8 cellular contexts compared by ENCODE assay signal in genomic region chr10:110631934-110632333, GRCh38. TPM values are rescaled to one million over a fixed set of nuclear protein-coding genes. Genes with fewer than 3 reads are reported as not detected.
"Had no signal": no experiment of that assay in that cellular context is flagged by ENCODE, and none has a peak within 500 bp of the region (broad histone marks: within the 10 kb centered on the region; RNA-seq: fewer than 3 reads in every experiment).

No MANE protein-coding gene starts in this region.

- H3K9ac ChIP-seq: GM23248 had no signal

- H3K27ac ChIP-seq: GM23248, HL-60 had no signal

- FAIRE-seq: K562 had no signal

- H3K4me3 ChIP-seq: GM23248, HAP-1, K562 had no signal

- H2AFZ ChIP-seq: GM23248 had no signal

- H3K9me3 ChIP-seq: HAP-1 had no signal

- DNase-seq: GOT3, H7, IMR-90 had no signal

- H3K36me3 ChIP-seq: HAP-1 had no signal

- ATAC-seq: HCT116, K562 had no signal

RNA-seq across cellular contexts. Expression of gene RBM20, which starts 12.2 kb away (rescaled TPM):
- total RNA-seq: GM23248 had no signal
- polyA plus RNA-seq: GM23248 had no signal
